8 cellular contexts compared by ENCODE assay signal in the genomic region with DNA sequence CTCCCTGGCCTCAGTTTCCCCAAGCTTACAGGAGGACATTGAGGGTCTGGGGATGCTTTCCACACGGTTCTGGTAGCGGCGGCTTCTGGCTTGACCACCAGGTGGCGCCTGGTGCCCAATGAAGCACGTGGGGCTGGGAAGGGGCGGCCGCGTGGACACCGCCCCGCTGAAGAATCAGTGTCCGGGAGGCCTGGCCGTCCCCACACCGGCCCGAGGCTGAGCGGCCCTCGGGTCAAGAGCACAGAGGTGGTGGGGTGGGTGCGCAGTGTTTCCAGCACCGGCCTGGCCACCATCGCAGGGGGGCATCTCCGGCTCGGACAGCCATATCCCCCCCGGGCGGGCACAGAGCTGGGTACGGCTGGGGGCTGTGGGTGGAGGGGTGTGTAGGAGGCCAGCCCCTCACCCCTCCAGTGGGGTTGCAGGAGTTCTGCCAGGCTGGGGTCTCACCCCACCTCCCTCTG. TPM values are rescaled to one million over a fixed set of nuclear protein-coding genes. Genes with fewer than 3 reads are reported as not detected.
A peak's percentile ranks its signal among the peaks of the same experiment; 100 is the strongest.
DNase-seq lines count a peak whose midpoint lies in the region; ATAC-seq and TF ChIP-seq lines count a peak whose summit lies in the region.

No MANE protein-coding gene starts in this region.

- peak; percentile 87 for TF ChIP-seq CTCF in liver (IDR thresholded peaks at IDR 0.05; ENCODE audit: low read depth, low read length, missing input control)

- H3K27me3 ChIP-seq in liver (ENCODE audit: control insufficient read depth in 4 of 4, insufficient read depth in 4 of 4, low read length in 3 of 4) = no peaks in the 10 kb centered on the region

- H3K4me1 ChIP-seq in liver (ENCODE audit: control insufficient read depth in 4 of 4, insufficient read depth in 4 of 4, low read length in 3 of 4) = peaks cover 0 to 12% (median 9%) of the 10 kb centered on the region in 4 donors

- peak; percentile 90 to 98 for TF ChIP-seq RAD21 in liver (IDR thresholded peaks at IDR 0.05)

- no peak overlapping the region for H3K9ac ChIP-seq in liver (ENCODE audit: low read depth in 1 of 2, low read length in 2 of 2)

- H3K36me3 ChIP-seq in liver (ENCODE audit: control insufficient read depth in 4 of 4, insufficient read depth in 3 of 4, low read depth in 1 of 4, low read length in 3 of 4) = no peaks in the 10 kb centered on the region

- no peak overlapping the region for H3K4me3 ChIP-seq in liver (ENCODE audit: low read depth in 1 of 3, low read length in 3 of 3)

- DNase-seq in ELF-1 (ENCODE audit: low read depth, low spot score) = peak; percentile 77
- DNase-seq in NAMALWA (ENCODE audit: low spot score) = peak; percentile 63
- DNase-seq in activated CD4-positive, alpha-beta T cell treated with anti-CD3 and anti-CD28 coated beads for 4 hours = peak; percentile 51 to 72
- DNase-seq in cerebellum (ENCODE audit: low spot score) = peak; percentile 80
- DNase-seq in stimulated activated CD4-positive, alpha-beta T cell treated with anti-CD3 and anti-CD28 coated beads, TNF-alpha, amount 100 ng/mL, for 48 hours (ENCODE audit: low read depth in 3 of 3) = peak; percentile 48 to 60 (median 53)

- no peaks in the 10 kb centered on the region for H3K9me3 ChIP-seq in liver (ENCODE audit: control insufficient read depth in 4 of 4, low read length in 3 of 4)

- no peak overlapping the region for H3K27ac ChIP-seq in liver (ENCODE audit: low read depth in 1 of 2, low read length in 2 of 2)

- no peak for ATAC-seq in GM18519 (IDR thresholded peaks at IDR 0.05; ENCODE audit: low FRiP score, unreplicated experiment)
- ATAC-seq in HG02884 (IDR thresholded peaks at IDR 0.05; ENCODE audit: unreplicated experiment) = no peak

- WGBS in liver = 22% methylated on average over 24 of the region's 24 CpGs

TF ChIP-seq in liver, 16 proteins besides CTCF, POLR2A, EP300 and RAD21:
- TF ChIP-seq FOXA2 (IDR thresholded peaks at IDR 0.05) (no peak), RXRA (IDR thresholded peaks at IDR 0.05) (no peak), YY1 (IDR thresholded peaks at IDR 0.05) (no peak), EGR1 (IDR thresholded peaks at IDR 0.05; ENCODE audit: low read depth in 2 of 2) (no peak), SP1 (IDR thresholded peaks at IDR 0.05) (no peak), TAF1 (conservative IDR thresholded peaks at IDR 0.05) (no peak), HNF4A (conservative IDR thresholded peaks at IDR 0.05) (no peak), HNF4G (IDR thresholded peaks at IDR 0.05) (no peak), GABPA (IDR thresholded peaks at IDR 0.05 in 1 of 2, conservative IDR thresholded peaks at IDR 0.05 in 1 of 2) (no peak)
- TF ChIP-seq, protein P1, sequence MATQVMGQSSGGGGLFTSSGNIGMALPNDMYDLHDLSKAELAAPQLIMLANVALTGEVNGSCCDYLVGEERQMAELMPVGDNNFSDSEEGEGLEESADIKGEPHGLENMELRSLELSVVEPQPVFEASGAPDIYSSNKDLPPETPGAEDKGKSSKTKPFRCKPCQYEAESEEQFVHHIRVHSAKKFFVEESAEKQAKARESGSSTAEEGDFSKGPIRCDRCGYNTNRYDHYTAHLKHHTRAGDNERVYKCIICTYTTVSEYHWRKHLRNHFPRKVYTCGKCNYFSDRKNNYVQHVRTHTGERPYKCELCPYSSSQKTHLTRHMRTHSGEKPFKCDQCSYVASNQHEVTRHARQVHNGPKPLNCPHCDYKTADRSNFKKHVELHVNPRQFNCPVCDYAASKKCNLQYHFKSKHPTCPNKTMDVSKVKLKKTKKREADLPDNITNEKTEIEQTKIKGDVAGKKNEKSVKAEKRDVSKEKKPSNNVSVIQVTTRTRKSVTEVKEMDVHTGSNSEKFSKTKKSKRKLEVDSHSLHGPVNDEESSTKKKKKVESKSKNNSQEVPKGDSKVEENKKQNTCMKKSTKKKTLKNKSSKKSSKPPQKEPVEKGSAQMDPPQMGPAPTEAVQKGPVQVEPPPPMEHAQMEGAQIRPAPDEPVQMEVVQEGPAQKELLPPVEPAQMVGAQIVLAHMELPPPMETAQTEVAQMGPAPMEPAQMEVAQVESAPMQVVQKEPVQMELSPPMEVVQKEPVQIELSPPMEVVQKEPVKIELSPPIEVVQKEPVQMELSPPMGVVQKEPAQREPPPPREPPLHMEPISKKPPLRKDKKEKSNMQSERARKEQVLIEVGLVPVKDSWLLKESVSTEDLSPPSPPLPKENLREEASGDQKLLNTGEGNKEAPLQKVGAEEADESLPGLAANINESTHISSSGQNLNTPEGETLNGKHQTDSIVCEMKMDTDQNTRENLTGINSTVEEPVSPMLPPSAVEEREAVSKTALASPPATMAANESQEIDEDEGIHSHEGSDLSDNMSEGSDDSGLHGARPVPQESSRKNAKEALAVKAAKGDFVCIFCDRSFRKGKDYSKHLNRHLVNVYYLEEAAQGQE (IDR thresholded peaks at IDR 0.05) = no peak
- TF ChIP-seq, protein P2, sequence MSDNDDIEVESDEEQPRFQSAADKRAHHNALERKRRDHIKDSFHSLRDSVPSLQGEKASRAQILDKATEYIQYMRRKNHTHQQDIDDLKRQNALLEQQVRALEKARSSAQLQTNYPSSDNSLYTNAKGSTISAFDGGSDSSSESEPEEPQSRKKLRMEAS (IDR thresholded peaks at IDR 0.05) = no peak
- TF ChIP-seq, protein P3, sequence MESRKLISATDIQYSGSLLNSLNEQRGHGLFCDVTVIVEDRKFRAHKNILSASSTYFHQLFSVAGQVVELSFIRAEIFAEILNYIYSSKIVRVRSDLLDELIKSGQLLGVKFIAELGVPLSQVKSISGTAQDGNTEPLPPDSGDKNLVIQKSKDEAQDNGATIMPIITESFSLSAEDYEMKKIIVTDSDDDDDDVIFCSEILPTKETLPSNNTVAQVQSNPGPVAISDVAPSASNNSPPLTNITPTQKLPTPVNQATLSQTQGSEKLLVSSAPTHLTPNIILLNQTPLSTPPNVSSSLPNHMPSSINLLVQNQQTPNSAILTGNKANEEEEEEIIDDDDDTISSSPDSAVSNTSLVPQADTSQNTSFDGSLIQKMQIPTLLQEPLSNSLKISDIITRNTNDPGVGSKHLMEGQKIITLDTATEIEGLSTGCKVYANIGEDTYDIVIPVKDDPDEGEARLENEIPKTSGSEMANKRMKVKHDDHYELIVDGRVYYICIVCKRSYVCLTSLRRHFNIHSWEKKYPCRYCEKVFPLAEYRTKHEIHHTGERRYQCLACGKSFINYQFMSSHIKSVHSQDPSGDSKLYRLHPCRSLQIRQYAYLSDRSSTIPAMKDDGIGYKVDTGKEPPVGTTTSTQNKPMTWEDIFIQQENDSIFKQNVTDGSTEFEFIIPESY (IDR thresholded peaks at IDR 0.05) = no peak
- TF ChIP-seq, protein P4, sequence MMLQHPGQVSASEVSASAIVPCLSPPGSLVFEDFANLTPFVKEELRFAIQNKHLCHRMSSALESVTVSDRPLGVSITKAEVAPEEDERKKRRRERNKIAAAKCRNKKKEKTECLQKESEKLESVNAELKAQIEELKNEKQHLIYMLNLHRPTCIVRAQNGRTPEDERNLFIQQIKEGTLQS (IDR thresholded peaks at IDR 0.05) = no peak

RNA-seq across cellular contexts. Expression of a gene that starts 27.8 kb away (rescaled TPM):
- total RNA-seq in cerebellum (9.1 TPM), liver (10 to 100 TPM; 47.5 to 78.8 TPM)
- polyA plus RNA-seq in liver = 10 to 100 TPM; 31.2 to 35.1 TPM
